8 cellular contexts compared by ENCODE assay signal in genomic region chr6:170306324-170307079, GRCh38. TPM values are rescaled to one million over a fixed set of nuclear protein-coding genes. Genes with fewer than 3 reads are reported as not detected.
DNase-seq lines count a peak whose midpoint lies in the region; ATAC-seq and TF ChIP-seq lines count a peak whose summit lies in the region.

FAM120B (plus strand) TSS chr6:170306758; CDS start chr6:170317391, 10,633 bp downstream.

- H3K4me2 ChIP-seq in mammary epithelial cell (ENCODE audit: insufficient read depth, low read depth, low read length) = peak within 1 kb of the TSS; percentile 98
- peak within 1 kb of the TSS; percentile 100 for H3K4me2 ChIP-seq in smooth muscle cell

- BruUV-seq in mammary epithelial cell (replicated peaks; lab: Mats Ljungman, UMichigan) = no TSS peak

- H2AFZ ChIP-seq in mammary epithelial cell (ENCODE audit: low read depth, low read length) = peak within 1 kb of the TSS; percentile 95
- peak within 1 kb of the TSS; percentile 90 for H2AFZ ChIP-seq in smooth muscle cell (ENCODE audit: low read depth)

- no peaks in the 10 kb centered on the region for H3K27me3 ChIP-seq in mammary epithelial cell (ENCODE audit: insufficient read depth, low read length)
- no peaks in the 10 kb centered on the region for H3K27me3 ChIP-seq in smooth muscle cell (ENCODE audit: low read depth)

- dilution Hi-C loops in mammary epithelial cell (cut with HindIII; ENCODE audit: low sequenced_read_pairs) = no loop called here

- peaks cover 22% of the 10 kb centered on the region for H3K4me1 ChIP-seq in mammary epithelial cell (ENCODE audit: insufficient read depth, low read length)
- H3K4me1 ChIP-seq in smooth muscle cell (ENCODE audit: low read depth) = peaks cover 26% of the 10 kb centered on the region

- H3K9ac ChIP-seq in mammary epithelial cell (ENCODE audit: insufficient read depth, low read length) = peak within 1 kb of the TSS; percentile 83
- peak within 1 kb of the TSS; percentile 99 for H3K9ac ChIP-seq in smooth muscle cell (ENCODE audit: low read depth)

- CTCF ChIA-PET in mammary epithelial cell (lab: Charles Lee; ENCODE audit: low non-redundant PET) = no interaction called here

- peaks cover 4% of the 10 kb centered on the region for H3F3A ChIP-seq in smooth muscle cell (ENCODE audit: low read depth)

- no peaks in the 10 kb centered on the region for H3K9me3 ChIP-seq in mammary epithelial cell (replicated peaks; ENCODE audit: insufficient read depth, low read length)
- H3K9me3 ChIP-seq in smooth muscle cell (replicated peaks; ENCODE audit: low read depth) = no peaks in the 10 kb centered on the region

- no peaks in the 10 kb centered on the region for H4K20me1 ChIP-seq in mammary epithelial cell (ENCODE audit: insufficient read depth, low read length)
- H4K20me1 ChIP-seq in smooth muscle cell (ENCODE audit: low read depth) = peaks cover 36% of the 10 kb centered on the region

- H3K27ac ChIP-seq in mammary epithelial cell (ENCODE audit: insufficient read depth, low read depth, low read length) (peak within 1 kb of the TSS; percentile 78), smooth muscle cell (ENCODE audit: low read depth) (peak within 1 kb of the TSS; percentile 80)

- 2% methylated on average over 27 of the region's 97 CpGs for WGBS in mammary epithelial cell (ENCODE audit: low coverage, missing lambda C conversion rate)
- WGBS in smooth muscle cell (ENCODE audit: low lambda C conversion rate) = under 1% methylated on average over 79 of the region's 97 CpGs

- TF ChIP-seq POLR2A in GM18951 (IDR thresholded peaks at IDR 0.05; ENCODE audit: extremely low read depth, insufficient read depth, insufficient read length) = peak; percentile 98

- peak within 1 kb of the TSS; percentile 97 for H3K4me3 ChIP-seq in WI38 (ENCODE audit: low read depth, low read length)
- peak within 1 kb of the TSS; percentile 72 to 98 (median 98) for H3K4me3 ChIP-seq in mammary epithelial cell (replicated peaks in 1 of 3; ENCODE audit: insufficient read depth in 1 of 3, low read depth in 2 of 3, low read length in 3 of 3)
- peak within 1 kb of the TSS; percentile 91 for H3K4me3 ChIP-seq in smooth muscle cell

- H3K36me3 ChIP-seq in mammary epithelial cell (ENCODE audit: insufficient read depth, low read length) = no peaks in the 10 kb centered on the region
- H3K36me3 ChIP-seq in smooth muscle cell (ENCODE audit: low read depth) = no peaks in the 10 kb centered on the region

- DNase-seq in AG08395 (ENCODE audit: low spot score) (peak; percentile 99), NCI-H2227 treated with DMSO at 0.1 percent for 48 hours (lab: John Stamatoyannopoulos, UW) (peak; percentile 85), mammary epithelial cell (peak; percentile 93), iPS-NIHi7 (ENCODE audit: extremely low spot score) (peak; percentile 81), smooth muscle cell (lab: John Stamatoyannopoulos, UW; ENCODE audit: unreplicated experiment) (peak; percentile 81)

- TF ChIP-seq CTCF in WI38 (IDR thresholded peaks at IDR 0.05; ENCODE audit: low read depth, low read length) (no peak), mammary epithelial cell (conservative IDR thresholded peaks at IDR 0.05 in 1 of 2, IDR thresholded peaks at IDR 0.05 in 1 of 2; ENCODE audit: extremely low read depth in 1 of 2, insufficient read depth in 1 of 2, low read depth in 1 of 2, low read length in 2 of 2) (no peak), smooth muscle cell (IDR thresholded peaks at IDR 0.05; ENCODE audit: borderline replicate concordance, insufficient read depth, poor library complexity, severe bottlenecking) (no peak)

- in situ Hi-C loops in GM18951 (cut with MboI; ENCODE audit: low sequenced_read_pairs, unreplicated experiment) = no loop called here
- in situ Hi-C loops in mammary epithelial cell (cut with MboI; ENCODE audit: low sequenced_read_pairs in 2 of 2) = no loop called here

- intact Hi-C loops in mammary epithelial cell (cut with micrococcal nuclease) = loop anchor here (5.0 to 10.0 kb wide), 4 partner anchors 211 to 582 kb away; partner anchors contain the start of gene PHF10

- ATAC-seq in HG03175 (IDR thresholded peaks at IDR 0.05; ENCODE audit: unreplicated experiment) = peak; percentile 96

- H3K79me2 ChIP-seq in mammary epithelial cell (ENCODE audit: insufficient read depth, low read length) = peaks cover 54% of the 10 kb centered on the region
- H3K79me2 ChIP-seq in smooth muscle cell (ENCODE audit: low read depth) = peaks cover 45% of the 10 kb centered on the region

RNA-seq across cellular contexts. Expression of gene FAM120B, which starts in this region (rescaled TPM):
- total RNA-seq in mammary epithelial cell (10 to 100 TPM; 27.3 to 29.7 TPM), smooth muscle cell (17.8 and 22.8 TPM in 2 replicates)
- polyA plus RNA-seq in mammary epithelial cell (11.3 TPM), smooth muscle cell (22.2 and 26.3 TPM in 2 replicates)
- 45.2 TPM for polyA minus RNA-seq in mammary epithelial cell

Comparison
In these comparisons a context has a peak if more than half of its experiments do, and no peak if none do; other contexts are left out.
1. Peak in every context shown above with its lines: DNase-seq, ATAC-seq, H3K4me3 ChIP-seq and H3K27ac ChIP-seq.